In genomic region chr17:6067060-6067459, GRCh38 we compare ENCODE assay signal across 25 cellular contexts. TPM values are rescaled to one million over a fixed set of nuclear protein-coding genes. Genes with fewer than 3 reads are reported as not detected.
"Had no signal": no experiment of that assay in that cellular context is flagged by ENCODE, and none has a peak within 500 bp of the region (broad histone marks: within the 10 kb centered on the region; RNA-seq: fewer than 3 reads in every experiment).

No MANE protein-coding gene starts in this region.

- H3K4me3 ChIP-seq: coronary artery, esophagus squamous epithelium, gastrocnemius medialis, thyroid gland, upper lobe of right lung had no signal

- H3K27ac Mint-ChIP-seq: activated B cell treated with CpG ODN at 0.5 μM for 24 hours; activated CD4-positive, alpha-beta T cell treated with anti-CD3 and anti-CD28 coated beads, Interleukin-2, amount 10 ng/mL, durations not matched to agents 24 days and 14 days; activated naive CD8-positive, alpha-beta T cell treated with anti-CD3 and anti-CD28 coated beads, Interleukin-2, amount 10 ng/mL, durations not matched to agents 7 days and 5 days; endodermal cell; mesothelial cell of epicardium; naive thymus-derived CD8-positive, alpha-beta T cell; progenitor cell of endocrine pancreas; stimulated activated naive CD8-positive, alpha-beta T cell treated with anti-CD3 and anti-CD28 coated beads, Interleukin-15, Interleukin-2, amounts not matched to agents 100 ng/mL and 50 ng/mL, for 24 hours; T-helper 1 cell treated with Interleukin-12 subunit alpha and Interleukin-12 subunit beta and Interleukin-4 antibody, amounts not matched to agents 30 μg/mL and 1 μg/mL, for 36 hours had no signal

- H3K9me3 ChIP-seq: esophagus squamous epithelium, gastrocnemius medialis, thyroid gland, upper lobe of right lung had no signal

- H3K27me3 ChIP-seq: thyroid gland had no signal

- H3K4me3 Mint-ChIP-seq: activated B cell treated with CpG ODN at 0.5 μM for 24 hours; activated CD4-positive, alpha-beta T cell treated with anti-CD3 and anti-CD28 coated beads, Interleukin-2, amount 10 ng/mL, durations not matched to agents 24 days and 14 days; activated naive CD8-positive, alpha-beta T cell treated with anti-CD3 and anti-CD28 coated beads, Interleukin-2, amount 10 ng/mL, durations not matched to agents 7 days and 5 days; activated T-cell treated with anti-CD3 and anti-CD28 coated beads, Interleukin-2, amount 50 U/mL, for 4 hours; endodermal cell; mesothelial cell of epicardium; naive thymus-derived CD8-positive, alpha-beta T cell; stimulated activated naive CD8-positive, alpha-beta T cell treated with anti-CD3 and anti-CD28 coated beads, Interleukin-15, Interleukin-2, amounts not matched to agents 100 ng/mL and 50 ng/mL, for 24 hours; T-helper 1 cell treated with Interleukin-12 subunit alpha and Interleukin-12 subunit beta and Interleukin-4 antibody, amounts not matched to agents 30 μg/mL and 1 μg/mL, for 36 hours had no signal

- DNase-seq: activated B cell treated with CpG ODN at 0.5 μM for 24 hours; activated CD4-positive, alpha-beta T cell treated with anti-CD3 and anti-CD28 coated beads, Interleukin-2, amount 10 ng/mL, durations not matched to agents 24 days and 14 days; activated CD8-positive, alpha-beta memory T cell treated with anti-CD3 and anti-CD28 coated beads, Interleukin-2, amount 50 U/mL, for 48 hours; activated naive CD4-positive, alpha-beta T cell treated with Interleukin-2 at 50 U/mL for 16 hours; activated naive CD8-positive, alpha-beta T cell treated with anti-CD3 and anti-CD28 coated beads, Interleukin-2, amount 10 ng/mL, durations not matched to agents 7 days and 5 days; activated T-cell treated with anti-CD3 and anti-CD28 coated beads, Interleukin-2, amount 50 U/mL, for 4 hours; amniotic stem cell; cerebellar nuclear complex; endodermal cell; esophagus squamous epithelium; gastrocnemius medialis; hippocampal formation; left ventricle myocardium superior; mammary epithelial cell; naive thymus-derived CD8-positive, alpha-beta T cell; stimulated activated CD4-positive, alpha-beta T cell treated with anti-CD3 and anti-CD28 coated beads, Interleukin-4, amount 100 ng/mL, for 4 hours; substantia nigra; T1000; thyroid gland; upper lobe of right lung had no signal

- ATAC-seq: activated T-cell treated with anti-CD3 and anti-CD28 coated beads, Interleukin-2, amount 50 U/mL, for 4 hours; gastrocnemius medialis; left ventricle myocardium superior; naive thymus-derived CD8-positive, alpha-beta T cell; upper lobe of right lung had no signal

- H3K36me3 Mint-ChIP-seq: activated naive CD8-positive, alpha-beta T cell treated with anti-CD3 and anti-CD28 coated beads, Interleukin-2, amount 10 ng/mL, durations not matched to agents 7 days and 5 days; mesothelial cell of epicardium; naive thymus-derived CD8-positive, alpha-beta T cell had no signal

- H3K9me3 Mint-ChIP-seq: activated B cell treated with CpG ODN at 0.5 μM for 24 hours; activated CD4-positive, alpha-beta T cell treated with anti-CD3 and anti-CD28 coated beads, Interleukin-2, amount 10 ng/mL, durations not matched to agents 24 days and 14 days; activated naive CD8-positive, alpha-beta T cell treated with anti-CD3 and anti-CD28 coated beads, Interleukin-2, amount 10 ng/mL, durations not matched to agents 7 days and 5 days; activated T-cell treated with anti-CD3 and anti-CD28 coated beads, Interleukin-2, amount 50 U/mL, for 4 hours; endodermal cell; mesothelial cell of epicardium; stimulated activated naive CD8-positive, alpha-beta T cell treated with anti-CD3 and anti-CD28 coated beads, Interleukin-15, Interleukin-2, amounts not matched to agents 100 ng/mL and 50 ng/mL, for 24 hours; T-helper 1 cell treated with Interleukin-12 subunit alpha and Interleukin-12 subunit beta and Interleukin-4 antibody, amounts not matched to agents 30 μg/mL and 1 μg/mL, for 36 hours had no signal

- H3K27ac ChIP-seq: coronary artery, esophagus squamous epithelium, gastrocnemius medialis, thyroid gland, upper lobe of right lung had no signal

- H3K36me3 ChIP-seq: esophagus squamous epithelium, gastrocnemius medialis, thyroid gland, upper lobe of right lung had no signal

RNA-seq across cellular contexts. Expression of gene WSCD1, which starts 3.1 kb away (rescaled TPM):
- total RNA-seq: activated B cell treated with CpG ODN at 0.5 μM for 24 hours; activated CD4-positive, alpha-beta T cell treated with anti-CD3 and anti-CD28 coated beads, Interleukin-2, amount 10 ng/mL, durations not matched to agents 24 days and 14 days; activated naive CD8-positive, alpha-beta T cell treated with anti-CD3 and anti-CD28 coated beads, Interleukin-2, amount 10 ng/mL, durations not matched to agents 7 days and 5 days; mammary epithelial cell; naive thymus-derived CD8-positive, alpha-beta T cell had no signal
